Comparison of ENCODE assay signal across 22 cellular contexts in genomic region chr1:228337711-228338520, GRCh38.
DNase-seq lines count a peak whose midpoint lies in the region; ATAC-seq and TF ChIP-seq lines count a peak whose summit lies in the region.
"Had no signal": no experiment of that assay in that cellular context is flagged by ENCODE, and none has a peak within 500 bp of the region (broad histone marks: within the 10 kb centered on the region; RNA-seq: fewer than 3 reads in every experiment).

No MANE protein-coding gene starts in this region.

- H3K79me2 ChIP-seq in osteoblast (ENCODE audit: insufficient read depth, low read length): no peaks in the 10 kb centered on the region

- DNase-seq in activated naive CD4-positive, alpha-beta T cell treated with anti-CD3 and anti-CD28 coated beads, Interleukin-2, amount 10 ng/mL, durations not matched to agents 7 days and 5 days: peak; percentile 14
- DNase-seq in activated naive CD4-positive, alpha-beta T cell (lab: John Stamatoyannopoulos, UW): no peak
- peak; percentile 71 for DNase-seq in cardiac septum (ENCODE audit: low spot score)
- DNase-seq in osteoblast (ENCODE audit: insufficient read length, low spot score, missing footprints): peak; percentile 53
- peak; percentile 8 to 12 for DNase-seq in uterus
- no peak for DNase-seq in NCI-H2081 (lab: John Stamatoyannopoulos, UW)
- DNase-seq: amniotic stem cell; CD4-positive, CD25-positive, alpha-beta regulatory T cell; DMS153; esophagus squamous epithelium; GF-D8; IMR-90; MM.1S; NCI-H748 treated with DMSO at 0.1 percent for 48 hours; stimulated activated CD4-positive, alpha-beta T cell treated with anti-CD3 and anti-CD28 coated beads, Interleukin-4, amount 100 ng/mL, for 24 hours; stomach had no signal

- TF ChIP-seq CTCF in osteoblast (IDR thresholded peaks at IDR 0.05; ENCODE audit: extremely low read depth, low read depth, low read length) (no peak), uterus (IDR thresholded peaks at IDR 0.05) (no peak)

- H3K4me3 ChIP-seq in osteoblast (ENCODE audit: insufficient read depth, low read length) (no peak overlapping the region), uterus (no peak overlapping the region)
- H3K4me3 ChIP-seq: esophagus squamous epithelium, SJSA1, smooth muscle cell, stomach had no signal

- H3K9me3 Mint-ChIP-seq in activated naive CD4-positive, alpha-beta T cell treated with anti-CD3 and anti-CD28 coated beads, Interleukin-2, amount 10 ng/mL, durations not matched to agents 7 days and 5 days: no peaks in the 10 kb centered on the region
- no peaks in the 10 kb centered on the region for H3K9me3 Mint-ChIP-seq in activated T-helper 17 cell treated with anti-CD3 and anti-CD28 coated beads, Interleukin-2, amount 50 U/mL, for 72 hours
- H3K9me3 Mint-ChIP-seq: WTC11 had no signal

- no peak overlapping the region for H3K27ac Mint-ChIP-seq in activated naive CD4-positive, alpha-beta T cell treated with anti-CD3 and anti-CD28 coated beads, Interleukin-2, amount 10 ng/mL, durations not matched to agents 7 days and 5 days
- H3K27ac Mint-ChIP-seq in activated T-helper 17 cell treated with anti-CD3 and anti-CD28 coated beads, Interleukin-2, amount 50 U/mL, for 72 hours: no peak overlapping the region
- H3K27ac Mint-ChIP-seq: CD4-positive, CD25-positive, alpha-beta regulatory T cell; WTC11 had no signal

- H3K36me3 ChIP-seq in osteoblast (ENCODE audit: insufficient read depth, low read length): no peaks in the 10 kb centered on the region
- H3K36me3 ChIP-seq in uterus: no peaks in the 10 kb centered on the region
- H3K36me3 ChIP-seq: SJSA1 had no signal

- CTCF ChIA-PET in activated naive CD4-positive, alpha-beta T cell treated with anti-CD3 and anti-CD28 coated beads, Interleukin-2, amount 10 ng/mL, durations not matched to agents 7 days and 5 days (lab: Charles Lee): no interaction called here

- H3K27me3 ChIP-seq in osteoblast (ENCODE audit: insufficient read depth, low read length): no peaks in the 10 kb centered on the region
- H3K27me3 ChIP-seq in uterus: no peaks in the 10 kb centered on the region
- H3K27me3 ChIP-seq: esophagus squamous epithelium, SJSA1, stomach had no signal

- no peak for ATAC-seq in activated T-helper 17 cell treated with anti-CD3 and anti-CD28 coated beads, Interleukin-2, amount 50 U/mL, for 72 hours (replicated peaks)
- no peak for ATAC-seq in HG03039 (IDR thresholded peaks at IDR 0.05; ENCODE audit: unreplicated experiment)
- ATAC-seq: left lobe of liver, WTC11 had no signal

- H3K9me3 ChIP-seq in osteoblast (ENCODE audit: low read depth, low read length) (no peaks in the 10 kb centered on the region), uterus (no peaks in the 10 kb centered on the region)
- H3K9me3 ChIP-seq: esophagus squamous epithelium, stomach had no signal

- no peak for TF ChIP-seq POLR2A in uterus (IDR thresholded peaks at IDR 0.05)

- no peak overlapping the region for H3K4me3 Mint-ChIP-seq in activated naive CD4-positive, alpha-beta T cell treated with anti-CD3 and anti-CD28 coated beads, Interleukin-2, amount 10 ng/mL, durations not matched to agents 7 days and 5 days
- no peak overlapping the region for H3K4me3 Mint-ChIP-seq in activated T-helper 17 cell treated with anti-CD3 and anti-CD28 coated beads, Interleukin-2, amount 50 U/mL, for 72 hours
- H3K4me3 Mint-ChIP-seq: CD4-positive, CD25-positive, alpha-beta regulatory T cell; WTC11 had no signal

- peaks cover 13% of the 10 kb centered on the region for H3K4me1 Mint-ChIP-seq in activated naive CD4-positive, alpha-beta T cell treated with anti-CD3 and anti-CD28 coated beads, Interleukin-2, amount 10 ng/mL, durations not matched to agents 7 days and 5 days
- H3K4me1 Mint-ChIP-seq in activated T-helper 17 cell treated with anti-CD3 and anti-CD28 coated beads, Interleukin-2, amount 50 U/mL, for 72 hours: no peaks in the 10 kb centered on the region
- H3K4me1 Mint-ChIP-seq: WTC11 had no signal

- H4K20me1 ChIP-seq in osteoblast (ENCODE audit: insufficient read depth, low read length): no peaks in the 10 kb centered on the region

- H3K4me2 ChIP-seq in osteoblast (ENCODE audit: insufficient read depth, low read length): no peak overlapping the region
- H3K4me2 ChIP-seq: smooth muscle cell had no signal

- H2AFZ ChIP-seq in osteoblast (ENCODE audit: low read length): no peak overlapping the region

- H3K27me3 Mint-ChIP-seq in activated naive CD4-positive, alpha-beta T cell treated with anti-CD3 and anti-CD28 coated beads, Interleukin-2, amount 10 ng/mL, durations not matched to agents 7 days and 5 days: no peaks in the 10 kb centered on the region
- no peaks in the 10 kb centered on the region for H3K27me3 Mint-ChIP-seq in activated T-helper 17 cell treated with anti-CD3 and anti-CD28 coated beads, Interleukin-2, amount 50 U/mL, for 72 hours
- H3K27me3 Mint-ChIP-seq: CD4-positive, CD25-positive, alpha-beta regulatory T cell had no signal

- no peaks in the 10 kb centered on the region for H3K36me3 Mint-ChIP-seq in activated naive CD4-positive, alpha-beta T cell treated with anti-CD3 and anti-CD28 coated beads, Interleukin-2, amount 10 ng/mL, durations not matched to agents 7 days and 5 days
- no peaks in the 10 kb centered on the region for H3K36me3 Mint-ChIP-seq in activated T-helper 17 cell treated with anti-CD3 and anti-CD28 coated beads, Interleukin-2, amount 50 U/mL, for 72 hours (ENCODE audit: low read depth)

- intact Hi-C loops in cardiac septum (cut with DNase I): no loop called here
- intact Hi-C loops in uterus (cut with DNase I; ENCODE audit: low total_unique reads): no loop called here

- H3K27ac ChIP-seq in osteoblast (ENCODE audit: low read depth, low read length) (no peak overlapping the region), uterus (no peak overlapping the region)
- H3K27ac ChIP-seq: esophagus squamous epithelium, SJSA1, stomach had no signal

- H3K4me1 ChIP-seq in osteoblast (ENCODE audit: insufficient read depth, low read length) (no peaks in the 10 kb centered on the region), uterus (no peaks in the 10 kb centered on the region)
- H3K4me1 ChIP-seq: esophagus squamous epithelium, SJSA1, stomach had no signal

Comparison
In these comparisons a context has a peak if more than half of its experiments do, and no peak if none do; other contexts are left out.
1. DNase-seq: peak in activated naive CD4-positive, alpha-beta T cell treated with anti-CD3 and anti-CD28 coated beads, Interleukin-2, amount 10 ng/mL, durations not matched to agents 7 days and 5 days (single experiment), cardiac septum (single experiment), osteoblast (single experiment) and uterus (2 of 2); none in activated naive CD4-positive, alpha-beta T cell (0 of 4) and NCI-H2081 (0 of 2).